Comparison of ENCODE assay signal across 8 cellular contexts in genomic region chr7:124155400-124156022, GRCh38.
DNase-seq lines count a peak whose midpoint lies in the region; ATAC-seq and TF ChIP-seq lines count a peak whose summit lies in the region.

No MANE protein-coding gene starts in this region.

- H3K4me1 ChIP-seq in GM23338 (ENCODE audit: insufficient read depth) (no peaks in the 10 kb centered on the region), body of pancreas (no peaks in the 10 kb centered on the region)

- no peak for TF ChIP-seq POLR2A in body of pancreas (IDR thresholded peaks at IDR 0.05)

- 35 to 36% methylated on average over 3 of the region's 3 CpGs for WGBS in body of pancreas, 2 donors

- DNase-seq in DMS53 treated with DMSO at 0.1 percent for 48 hours (lab: John Stamatoyannopoulos, UW; ENCODE audit: unreplicated experiment) (peak; percentile 65), GM23338 (ENCODE audit: low spot score) (peak; percentile 58), NCI-H1694 treated with DMSO at 0.1 percent for 48 hours (lab: John Stamatoyannopoulos, UW) (peak; percentile 57), body of pancreas (no peak), myocyte (ENCODE audit: low read depth) (peak; percentile 21), NCI-H2227 (lab: John Stamatoyannopoulos, UW; ENCODE audit: unreplicated experiment) (no peak), COR-L47 (lab: John Stamatoyannopoulos, UW) (no peak)

- H4K20me1 ChIP-seq in GM23338 (replicated peaks; ENCODE audit: insufficient read depth) = no peaks in the 10 kb centered on the region

- H3K9me3 Mint-ChIP-seq in GM23338 = no peaks in the 10 kb centered on the region

- no peaks in the 10 kb centered on the region for H3K27me3 Mint-ChIP-seq in GM23338 (ENCODE audit: insufficient read depth, low read depth, poor library complexity)

- peak; percentile 72 for ATAC-seq in GM23338
- ATAC-seq in body of pancreas = no peak
- ATAC-seq in GM19463 (IDR thresholded peaks at IDR 0.05; ENCODE audit: unreplicated experiment) = no peak

- H3K4me2 ChIP-seq in GM23338 = no peak overlapping the region

- H3K27ac Mint-ChIP-seq in GM23338 = no peak overlapping the region

- no peaks in the 10 kb centered on the region for H3F3A ChIP-seq in GM23338 (replicated peaks; ENCODE audit: low read depth)

- H3K4me1 Mint-ChIP-seq in GM23338 = peaks cover 2% of the 10 kb centered on the region; the same call in 2 of the 3 replicates

- no peaks in the 10 kb centered on the region for H3K36me3 ChIP-seq in GM23338 (ENCODE audit: insufficient read depth)
- H3K36me3 ChIP-seq in body of pancreas (replicated peaks in 1 of 2; ENCODE audit: insufficient read depth in 1 of 2, low read depth in 2 of 2) = no peaks in the 10 kb centered on the region

- H3K4me3 ChIP-seq in GM23338 (no peak overlapping the region), body of pancreas (no peak overlapping the region)

- TF ChIP-seq CTCF in GM23338 (conservative IDR thresholded peaks at IDR 0.05; ENCODE audit: low read depth in 2 of 2) (peak; percentile 60 to 72), body of pancreas (IDR thresholded peaks at IDR 0.05) (peak; percentile 5 to 58 (median 45))

- intact Hi-C loops in body of pancreas (cut with DNase I) = no loop called here

- H3K9me3 ChIP-seq in body of pancreas = no peaks in the 10 kb centered on the region

- no peak overlapping the region for H3K27ac ChIP-seq in GM23338 (ENCODE audit: low read depth)
- H3K27ac ChIP-seq in body of pancreas = no peak overlapping the region

- H2AFZ ChIP-seq in GM23338 = no peak overlapping the region

- H3K9me2 ChIP-seq in GM23338 (ENCODE audit: insufficient read depth) = no peaks in the 10 kb centered on the region

- H3K4me3 Mint-ChIP-seq in GM23338 = no peak overlapping the region

- no peaks in the 10 kb centered on the region for H3K79me2 ChIP-seq in GM23338 (replicated peaks; ENCODE audit: insufficient read depth)

- H3K27me3 ChIP-seq in GM23338 (ENCODE audit: insufficient read depth) = no peaks in the 10 kb centered on the region
- no peaks in the 10 kb centered on the region for H3K27me3 ChIP-seq in body of pancreas

- no peaks in the 10 kb centered on the region for H3K36me3 Mint-ChIP-seq in GM23338 (ENCODE audit: low read depth)

TF ChIP-seq in GM23338, 12 proteins besides CTCF, POLR2A, EP300 and RAD21:
- no peak for TF ChIP-seq NANOG (IDR thresholded peaks at IDR 0.05; ENCODE audit: borderline replicate concordance)
- TF ChIP-seq CREB1 (CRISPR knock-in tag; IDR thresholded peaks at IDR 0.05; ENCODE audit: low read depth) = no peak
- no peak for TF ChIP-seq JUNB (IDR thresholded peaks at IDR 0.05; ENCODE audit: unreplicated experiment)
- no peak for TF ChIP-seq ZNF331 (CRISPR knock-in tag; IDR thresholded peaks at IDR 0.05; ENCODE audit: low read depth)
- TF ChIP-seq ETS1 (IDR thresholded peaks at IDR 0.05) = no peak
- TF ChIP-seq STAT1 (IDR thresholded peaks at IDR 0.05; ENCODE audit: unreplicated experiment) = no peak
- TF ChIP-seq EZH2phosphoT487 (IDR thresholded peaks at IDR 0.05; ENCODE audit: unreplicated experiment) = no peak
- TF ChIP-seq ZNF462 (CRISPR knock-in tag; IDR thresholded peaks at IDR 0.05) = no peak
- no peak for TF ChIP-seq EZH2 (IDR thresholded peaks at IDR 0.05; ENCODE audit: low read depth, unreplicated experiment)
- TF ChIP-seq REST (IDR thresholded peaks at IDR 0.05; ENCODE audit: unreplicated experiment) = no peak
- no peak for TF ChIP-seq POLR2AphosphoS5 (IDR thresholded peaks at IDR 0.05; ENCODE audit: low read depth)
- no peak for TF ChIP-seq ZNF114 (CRISPR knock-in tag; IDR thresholded peaks at IDR 0.05)

Comparison
In these comparisons a context has a peak if more than half of its experiments do, and no peak if none do; other contexts are left out.
1. DNase-seq: peak in DMS53 treated with DMSO at 0.1 percent for 48 hours (single experiment), GM23338 (single experiment), NCI-H1694 treated with DMSO at 0.1 percent for 48 hours (single experiment) and myocyte (single experiment); none in body of pancreas (0 of 4), NCI-H2227 (single experiment) and COR-L47 (single experiment).